ENCODE assay signal across 6 cellular contexts in the genomic region with DNA sequence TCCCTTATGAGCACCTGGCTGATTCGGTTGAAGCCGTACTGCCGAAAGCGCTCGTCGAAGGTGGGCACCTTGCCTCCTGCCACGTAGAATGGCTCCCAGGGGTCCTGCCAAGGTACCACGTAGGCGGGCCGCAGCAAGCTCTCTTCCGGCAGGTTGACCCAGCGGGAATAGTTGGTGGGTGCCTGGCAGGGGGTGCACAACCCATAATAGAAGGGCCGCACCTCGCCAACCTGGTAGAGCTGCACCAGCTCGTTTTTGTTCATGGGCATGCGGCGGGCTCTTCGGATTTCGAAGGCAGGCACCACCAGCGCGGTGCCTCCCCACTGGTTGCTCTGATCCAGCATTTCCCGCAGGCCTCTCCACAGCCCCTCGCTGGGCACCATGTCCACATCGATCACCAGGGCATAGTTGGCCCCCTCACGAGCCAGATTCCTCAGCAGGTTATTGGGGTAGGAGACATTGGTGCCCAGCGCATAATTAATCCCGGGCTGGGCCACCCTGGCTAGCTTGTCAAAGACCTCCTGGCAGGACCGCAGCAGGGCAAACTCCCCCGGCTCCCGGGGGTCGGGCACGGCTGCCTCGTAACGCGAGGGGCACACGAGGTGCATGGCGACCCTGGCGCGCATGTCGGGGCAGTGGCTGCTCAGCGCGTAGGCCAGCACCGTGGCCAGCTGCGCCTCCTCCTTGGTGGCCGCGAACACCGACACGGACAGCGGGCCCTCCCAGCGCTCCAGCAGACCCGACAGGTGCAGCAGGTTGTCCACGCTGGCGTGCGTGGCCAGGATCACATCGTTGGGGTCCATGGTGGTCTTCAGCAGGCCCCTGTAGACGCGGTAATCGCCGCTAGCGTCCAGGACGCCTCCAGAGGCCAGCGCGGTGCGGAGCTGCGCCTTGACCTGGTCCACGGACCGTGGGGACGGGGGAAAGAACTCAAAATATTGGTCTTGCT. TPM values are rescaled to one million over a fixed set of nuclear protein-coding genes. Genes with fewer than 3 reads are reported as not detected.
DNase-seq lines count a peak whose midpoint lies in the region; ATAC-seq, FAIRE-seq and TF ChIP-seq lines count a peak whose summit lies in the region.

No MANE protein-coding gene starts in this region.

- no peaks in the 10 kb centered on the region for H3K9me3 ChIP-seq in GM12878 (replicated peaks; ENCODE audit: control insufficient read depth, insufficient read depth, low read length)

- H3K36me3 ChIP-seq in GM12878 (ENCODE audit: control insufficient read depth in 2 of 2, insufficient read depth in 2 of 2, low read length in 1 of 2): peaks cover 0 to 3% of the 10 kb centered on the region in 2 experiments; a peak in 2 of 4 replicates

- no peak for TF ChIP-seq RAD21 in GM12878 (IDR thresholded peaks at IDR 0.05; ENCODE audit: insufficient read depth, low read depth, low read length)

- WGBS in GM12878 (ENCODE audit: insufficient coverage, insufficient replicate concordance, low lambda C conversion rate, missing lambda C conversion rate): 43% methylated on average over 68 of the region's 68 CpGs

- RAD21 ChIA-PET in GM12878 (lab: Charles Lee; ENCODE audit: unreplicated experiment): interaction anchor here (1.1 to 2.0 kb wide), 4 partner anchors 12 to 58 kb away, joined by 3 to 10 read pairs (median 6); partner anchors contain the start of gene YIF1A

- H3K27me3 Mint-ChIP-seq in natural killer cell (ENCODE audit: low read depth in 2 of 2): peaks cover 0 to 3% of the 10 kb centered on the region in 2 donors

- H3K36me3 Mint-ChIP-seq in natural killer cell: no peaks in the 10 kb centered on the region

- no peak for TF ChIP-seq POLR2A in GM12878 (IDR thresholded peaks at IDR 0.05; ENCODE audit: low read depth, low read length)

- peak overlapping the region; percentile 66 for H3K4me3 Mint-ChIP-seq in natural killer cell

- SMC1A ChIA-PET in GM12878 (lab: Charles Lee; ENCODE audit: uncharacterized antibody, unreplicated experiment): no interaction called here

- peaks cover 17% of the 10 kb centered on the region for H3K4me1 ChIP-seq in GM12878 (ENCODE audit: control insufficient read depth, insufficient read depth, low read length)

- no peaks in the 10 kb centered on the region for H3K27me3 ChIP-seq in GM12878 (replicated peaks in 1 of 2; ENCODE audit: control insufficient read depth in 2 of 2, insufficient read depth in 2 of 2, low read length in 1 of 2)

- H4K20me1 ChIP-seq in GM12878 (ENCODE audit: control insufficient read depth, insufficient read depth): no peaks in the 10 kb centered on the region

- in situ Hi-C loops in GM12878 (cut with MboI): no loop called here

- H3K4me3 ChIP-seq in HFF-Myc (replicated peaks; ENCODE audit: low read depth, low read length) (peak overlapping the region; percentile 85), GM12878 (peak overlapping the region; percentile 90)

- DNase-seq in HFF-Myc (ENCODE audit: extremely low read depth, low read depth) (no peak), GM12878 (ENCODE audit: low read depth, low spot score) (no peak), natural killer cell (no peak), germinal center (ENCODE audit: low spot score) (no peak), AML-193 (lab: John Stamatoyannopoulos, UW) (no peak)
- no peak for DNase-seq in activated CD8-positive, alpha-beta memory T cell treated with anti-CD3 and anti-CD28 coated beads, Interleukin-2, amount 50 U/mL, for 48 hours

- POLR2A ChIA-PET in GM12878 (lab: Charles Lee): interaction anchor here (0.6 to 3.9 kb wide), 4 partner anchors 11 to 211 kb away, joined by 3 to 16 read pairs (median 4); partner anchors contain the start of gene RIN1

- peak overlapping the region; percentile 93 for H2AFZ ChIP-seq in GM12878 (ENCODE audit: control insufficient read depth, low read depth, low read length)

- H3K79me2 ChIP-seq in GM12878 (ENCODE audit: control insufficient read depth, insufficient read depth, low read length): peaks cover 17% of the 10 kb centered on the region

- peak overlapping the region; percentile 88 for H3K4me2 ChIP-seq in GM12878 (ENCODE audit: control insufficient read depth, insufficient read depth)

- H3K27ac ChIP-seq in GM12878 (ENCODE audit: control insufficient read depth, insufficient read depth): peak overlapping the region; percentile 43; the same call in 1 of the 2 replicates

- ATAC-seq in GM12878 (no peak), natural killer cell (no peak)

- peaks cover 36 to 41% of the 10 kb centered on the region in 2 donors for H3K4me1 Mint-ChIP-seq in natural killer cell

- CTCF ChIA-PET in GM12878 (lab: Yijun Ruan, JAX): interaction anchor here (1.4 to 7.4 kb wide), 4 partner anchors 17 to 42 kb away, joined by 4 to 44 read pairs (median 9); no protein-coding TSS in a partner anchor

- H3K9ac ChIP-seq in GM12878 (ENCODE audit: control insufficient read depth, insufficient read depth, low read length): peak overlapping the region; percentile 84; the same call in 1 of the 2 replicates

- no peak for FAIRE-seq in GM12878 (lab: Jason Lieb, UNC)

- intact Hi-C loops in GM12878 (cut with micrococcal nuclease; ENCODE audit: unreplicated experiment) (no loop called here), natural killer cell (cut with micrococcal nuclease) (loop anchor here (10.0 kb wide), 1 partner anchor 1262 kb away; the partner anchor contains the start of genes CDCA5 and ZFPL1)

- H3K27ac Mint-ChIP-seq in natural killer cell: peak overlapping the region in 1 of 2 donors; percentile 96

- H3K9me3 Mint-ChIP-seq in natural killer cell: no peaks in the 10 kb centered on the region

- TF ChIP-seq CTCF in HFF-Myc (IDR thresholded peaks at IDR 0.05; ENCODE audit: low read depth, low read length, missing control alignments): no peak
- TF ChIP-seq CTCF in GM12878 (IDR thresholded peaks at IDR 0.05 in 2 of 3, conservative IDR thresholded peaks at IDR 0.05 in 1 of 3; ENCODE audit: control insufficient read depth in 2 of 3, extremely low read depth in 1 of 3, insufficient read depth in 1 of 3, low read depth in 3 of 3, low read length in 3 of 3): no peak
- no peak for TF ChIP-seq CTCF in natural killer cell (IDR thresholded peaks at IDR 0.05)

- BruUV-seq in GM12878 (replicated peaks; lab: Mats Ljungman, UMichigan): no TSS peak

- no peak for TF ChIP-seq EP300 in GM12878 (IDR thresholded peaks at IDR 0.05; ENCODE audit: borderline replicate concordance in 1 of 2, control insufficient read depth in 1 of 2, low read depth in 2 of 2, low read length in 2 of 2)

RNA-seq across cellular contexts. Expression of gene B4GAT1, which starts 0.7 kb away (rescaled TPM):
- 9.2 and 9.9 TPM in 2 replicates for total RNA-seq in GM12878 (2013; cell fraction: nucleolus; rRNA removed)
- total RNA-seq in GM12878 (2014; rRNA removed) (6.3 and 7.2 TPM in 2 replicates), GM12878 (2014; rRNA removed; fragmentation: Illumina TruSeq; extraction: Trizol) (2.3 and 2.4 TPM in 2 replicates), GM12878 (2021) (5.7 and 5.9 TPM in 2 replicates), natural killer cell (1 to 10 TPM; 2.0 to 4.2 (median 2.5) TPM)
- 1.8 TPM for polyA plus RNA-seq in GM12878 (2011; ENCODE audit: low read depth)
- polyA plus RNA-seq in GM12878 (2011; rRNA removed) (2.1 and 3.6 TPM in 2 replicates), GM12878 (2014; fragmentation: Illumina TruSeq; extraction: Trizol) (1.4 and 1.9 TPM in 2 replicates), GM12878 (2014; fragmentation: Nextera tagmentation; extraction: Ambion mirVana) (1 to 10 TPM in 1 of 2 experiments, under 1 TPM in 1; 0.55 to 1.5 TPM), GM12878 (2014; rRNA removed) (5.0 and 5.7 TPM in 2 replicates), GM12878 (2016; fragmentation: Nextera tagmentation; extraction: Ambion mirVana) (10 to 100 TPM in 1 of 2 experiments, 1 to 10 TPM in 1; 9.4 to 11.1 TPM)
- polyA plus RNA-seq in GM12878 (2011; cell fraction: cytosol; rRNA removed): 3.3 and 4.2 TPM in 2 replicates
- 3.4 and 3.5 TPM in 2 replicates for polyA plus RNA-seq in GM12878 (2011; cell fraction: nucleus; rRNA removed)
- polyA plus RNA-seq in GM12878 (2012): 4.1 and 5.5 TPM in 2 replicates
- polyA minus RNA-seq in GM12878 (2011; rRNA and poly(A)+ RNA removed): 2.6 TPM in 2 replicates
- polyA minus RNA-seq in GM12878 (2011; cell fraction: cytosol; rRNA and poly(A)+ RNA removed): 1.5 and 1.7 TPM in 2 replicates
- polyA minus RNA-seq in GM12878 (2011; cell fraction: nucleus; rRNA and poly(A)+ RNA removed): 2.8 TPM in 2 replicates

RNA-seq across cellular contexts. Expression of gene BRMS1, which starts 1.8 kb away (rescaled TPM):
- 11.8 and 18.2 TPM in 2 replicates for total RNA-seq in GM12878 (2013; cell fraction: nucleolus; rRNA removed)
- total RNA-seq in GM12878 (2014; rRNA removed) (63.5 and 64.0 TPM in 2 replicates), GM12878 (2014; rRNA removed; fragmentation: Illumina TruSeq; extraction: Trizol) (38.7 and 42.4 TPM in 2 replicates), GM12878 (2021) (49.6 and 54.7 TPM in 2 replicates), natural killer cell (10 to 100 TPM; 48.1 to 55.6 (median 48.2) TPM)
- polyA plus RNA-seq in GM12878 (2011; ENCODE audit: low read depth): 15.4 TPM
- polyA plus RNA-seq in GM12878 (2011; rRNA removed) (28.9 and 33.7 TPM in 2 replicates), GM12878 (2014; fragmentation: Illumina TruSeq; extraction: Trizol) (11.6 and 29.1 TPM in 2 replicates), GM12878 (2014; fragmentation: Nextera tagmentation; extraction: Ambion mirVana) (1 to 10 TPM; 2.1 to 8.6 TPM), GM12878 (2014; rRNA removed) (58.6 and 59.9 TPM in 2 replicates), GM12878 (2016; fragmentation: Nextera tagmentation; extraction: Ambion mirVana) (10 to 100 TPM; 82.5 to 85.3 TPM)
- polyA plus RNA-seq in GM12878 (2011; cell fraction: cytosol; rRNA removed): 40.1 and 54.9 TPM in 2 replicates
- 36.8 and 47.4 TPM in 2 replicates for polyA plus RNA-seq in GM12878 (2011; cell fraction: nucleus; rRNA removed)
- polyA plus RNA-seq in GM12878 (2012): 25.6 and 30.1 TPM in 2 replicates
- polyA minus RNA-seq in GM12878 (2011; rRNA and poly(A)+ RNA removed): 7.2 and 16.5 TPM in 2 replicates
- 9.7 and 9.9 TPM in 2 replicates for polyA minus RNA-seq in GM12878 (2011; cell fraction: cytosol; rRNA and poly(A)+ RNA removed)
- polyA minus RNA-seq in GM12878 (2011; cell fraction: nucleus; rRNA and poly(A)+ RNA removed): 6.6 and 12.2 TPM in 2 replicates

RNA-seq across cellular contexts. Expression of gene RIN1, which starts 10.5 kb away (rescaled TPM):
- total RNA-seq in GM12878 (2013; cell fraction: nucleolus; rRNA removed): 1.3 and 1.4 TPM in 2 replicates
- total RNA-seq in GM12878 (2014; rRNA removed) (0.11 and 0.49 TPM in 2 replicates), GM12878 (2014; rRNA removed; fragmentation: Illumina TruSeq; extraction: Trizol) (0.09 and 0.13 TPM in 2 replicates), GM12878 (2021) (0.48 and 0.69 TPM in 2 replicates), natural killer cell (1 to 10 TPM; 1.3 to 7.9 (median 2.5) TPM)
- polyA plus RNA-seq in GM12878 (2011; ENCODE audit: low read depth): not detected
- polyA plus RNA-seq in GM12878 (2011; rRNA removed) (0.04 and 0.22 TPM in 2 replicates), GM12878 (2014; fragmentation: Illumina TruSeq; extraction: Trizol) (0.41 TPM in 1 of 2 replicates, not detected in the other), GM12878 (2014; fragmentation: Nextera tagmentation; extraction: Ambion mirVana) (under 1 TPM in 1 of 2 experiments, not detected in 1; 0.04 TPM), GM12878 (2014; rRNA removed) (0.47 and 0.54 TPM in 2 replicates), GM12878 (2016; fragmentation: Nextera tagmentation; extraction: Ambion mirVana) (under 1 TPM; 0.15 to 0.43 TPM)
- polyA plus RNA-seq in GM12878 (2011; cell fraction: cytosol; rRNA removed): 0.15 and 0.43 TPM in 2 replicates
- polyA plus RNA-seq in GM12878 (2011; cell fraction: nucleus; rRNA removed): 3.7 and 4.8 TPM in 2 replicates
- 0.24 and 0.28 TPM in 2 replicates for polyA plus RNA-seq in GM12878 (2012)
- polyA minus RNA-seq in GM12878 (2011; rRNA and poly(A)+ RNA removed): 0.37 TPM in 1 of 2 replicates, not detected in the other
- polyA minus RNA-seq in GM12878 (2011; cell fraction: cytosol; rRNA and poly(A)+ RNA removed): 0.40 TPM in 1 of 2 replicates, not detected in the other
- 0.85 and 2.6 TPM in 2 replicates for polyA minus RNA-seq in GM12878 (2011; cell fraction: nucleus; rRNA and poly(A)+ RNA removed)

RNA-seq across cellular contexts. Expression of gene SLC29A2, which starts 24.8 kb away (rescaled TPM):
- 24.0 and 24.5 TPM in 2 replicates for total RNA-seq in GM12878 (2013; cell fraction: nucleolus; rRNA removed)
- 2.2 TPM in 2 replicates for total RNA-seq in GM12878 (2014; rRNA removed)
- total RNA-seq in GM12878 (2014; rRNA removed; fragmentation: Illumina TruSeq; extraction: Trizol): 1.5 TPM in 2 replicates
- total RNA-seq in GM12878 (2021): 4.7 and 6.0 TPM in 2 replicates
- 2.0 TPM for polyA plus RNA-seq in GM12878 (2011; ENCODE audit: low read depth)
- polyA plus RNA-seq in GM12878 (2011; rRNA removed): 1.5 and 3.4 TPM in 2 replicates
- 3.4 and 4.3 TPM in 2 replicates for polyA plus RNA-seq in GM12878 (2011; cell fraction: cytosol; rRNA removed)
- 24.4 and 32.3 TPM in 2 replicates for polyA plus RNA-seq in GM12878 (2011; cell fraction: nucleus; rRNA removed)
- 3.4 and 5.7 TPM in 2 replicates for polyA plus RNA-seq in GM12878 (2012)
- 2.7 and 3.5 TPM in 2 replicates for polyA plus RNA-seq in GM12878 (2014; fragmentation: Illumina TruSeq; extraction: Trizol)
- under 1 TPM; 0.27 to 0.44 TPM for polyA plus RNA-seq in GM12878 (2014; fragmentation: Nextera tagmentation; extraction: Ambion mirVana)
- polyA plus RNA-seq in GM12878 (2014; rRNA removed): 7.5 and 7.7 TPM in 2 replicates
- polyA plus RNA-seq in GM12878 (2016; fragmentation: Nextera tagmentation; extraction: Ambion mirVana): 1 to 10 TPM; 1.9 to 2.1 TPM
- 1.8 and 3.0 TPM in 2 replicates for polyA minus RNA-seq in GM12878 (2011; rRNA and poly(A)+ RNA removed)
- polyA minus RNA-seq in GM12878 (2011; cell fraction: cytosol; rRNA and poly(A)+ RNA removed): 1.9 and 2.4 TPM in 2 replicates
- 3.1 and 4.1 TPM in 2 replicates for polyA minus RNA-seq in GM12878 (2011; cell fraction: nucleus; rRNA and poly(A)+ RNA removed)
- total RNA-seq in natural killer cell: 1 to 10 TPM; 1.5 to 1.8 (median 1.6) TPM

RNA-seq across cellular contexts. Expression of gene CD248, which starts 29.9 kb away (rescaled TPM):
- not detected in 2 replicates for total RNA-seq in GM12878 (2013; cell fraction: nucleolus; rRNA removed)
- total RNA-seq in GM12878 (2014; rRNA removed): not detected in 2 replicates
- total RNA-seq in GM12878 (2014; rRNA removed; fragmentation: Illumina TruSeq; extraction: Trizol): not detected in 2 replicates
- total RNA-seq in GM12878 (2021): 0.13 and 0.21 TPM in 2 replicates
- polyA plus RNA-seq in GM12878 (2011; ENCODE audit: low read depth): not detected
- not detected in 2 replicates for polyA plus RNA-seq in GM12878 (2011; rRNA removed)
- polyA plus RNA-seq in GM12878 (2011; cell fraction: cytosol; rRNA removed): not detected in 2 replicates
- not detected in 2 replicates for polyA plus RNA-seq in GM12878 (2011; cell fraction: nucleus; rRNA removed)
- polyA plus RNA-seq in GM12878 (2012): not detected in 2 replicates
- not detected in 2 replicates for polyA plus RNA-seq in GM12878 (2014; fragmentation: Illumina TruSeq; extraction: Trizol)
- not detected for polyA plus RNA-seq in GM12878 (2014; fragmentation: Nextera tagmentation; extraction: Ambion mirVana)
- polyA plus RNA-seq in GM12878 (2014; rRNA removed): not detected in 2 replicates
- polyA plus RNA-seq in GM12878 (2016; fragmentation: Nextera tagmentation; extraction: Ambion mirVana): under 1 TPM; 0.10 to 0.20 TPM
- polyA minus RNA-seq in GM12878 (2011; rRNA and poly(A)+ RNA removed): not detected in 2 replicates
- polyA minus RNA-seq in GM12878 (2011; cell fraction: cytosol; rRNA and poly(A)+ RNA removed): not detected in 2 replicates
- polyA minus RNA-seq in GM12878 (2011; cell fraction: nucleus; rRNA and poly(A)+ RNA removed): not detected in 2 replicates
- under 1 TPM; 0.23 to 0.40 (median 0.32) TPM for total RNA-seq in natural killer cell
